ENCODE assay signal across 16 cellular contexts in genomic region chr17:9199474-9200196, GRCh38.
DNase-seq lines count a peak whose midpoint lies in the region; ATAC-seq, FAIRE-seq and TF ChIP-seq lines count a peak whose summit lies in the region.
"Had no signal": no experiment of that assay in that cellular context is flagged by ENCODE, and none has a peak within 500 bp of the region (broad histone marks: within the 10 kb centered on the region; RNA-seq: fewer than 3 reads in every experiment).

No MANE protein-coding gene starts in this region.

- intact Hi-C loops in heart left ventricle (cut with DNase I), result no loop called here

- no peaks in the 10 kb centered on the region for H3K79me2 ChIP-seq in osteoblast (ENCODE audit: insufficient read depth, low read length)
- H3K79me2 ChIP-seq: parathyroid adenoma had no signal

- 63 to 70% (median 68%) methylated on average over 6 of the region's 6 CpGs for WGBS in heart left ventricle, 4 donors

- H4K20me1 ChIP-seq in osteoblast (ENCODE audit: insufficient read depth, low read length), result no peaks in the 10 kb centered on the region

- no peak for TF ChIP-seq POLR2A in heart left ventricle (IDR thresholded peaks at IDR 0.05)

- no peaks in the 10 kb centered on the region for H3K36me3 ChIP-seq in heart left ventricle
- no peaks in the 10 kb centered on the region for H3K36me3 ChIP-seq in osteoblast (ENCODE audit: insufficient read depth, low read length)

- no peak overlapping the region for H3K4me2 ChIP-seq in osteoblast (ENCODE audit: insufficient read depth, low read length)

- DNase-seq in GM19239 (ENCODE audit: insufficient read length, low spot score) (no peak), NCI-H524 treated with DMSO at 0.1 percent for 48 hours (lab: John Stamatoyannopoulos, UW) (peak; percentile 2), heart left ventricle (peak in 2 of 5 donors; percentile 52 to 55), osteoblast (ENCODE audit: insufficient read length, low spot score, missing footprints) (peak; percentile 55), RCC 7860 (ENCODE audit: low spot score) (no peak)
- DNase-seq: activated T-cell treated with anti-CD3 and anti-CD28 coated beads, Interleukin-2, amount 50 U/mL, for 24 hours; C1 segment of cervical spinal cord; DMS153; erythroblast; NCI-H187 treated with DMSO at 0.1 percent for 48 hours; stimulated activated naive CD4-positive, alpha-beta T cell had no signal

- no peak overlapping the region for H3K27ac ChIP-seq in heart left ventricle
- no peak overlapping the region for H3K27ac ChIP-seq in osteoblast (ENCODE audit: low read depth, low read length)
- H3K27ac ChIP-seq: parathyroid adenoma, SK-N-MC had no signal

- ATAC-seq in heart left ventricle, result peak; percentile 76 to 93 (median 84)
- ATAC-seq in HG03432 (IDR thresholded peaks at IDR 0.05; ENCODE audit: unreplicated experiment), result no peak
- ATAC-seq in GM18511 (IDR thresholded peaks at IDR 0.05; ENCODE audit: unreplicated experiment), result no peak
- ATAC-seq: activated naive CD4-positive, alpha-beta T cell treated with anti-CD3 and anti-CD28 coated beads, Interleukin-2, amount 50 U/mL, for 72 hours had no signal

- H3K4me3 ChIP-seq in heart left ventricle (no peak overlapping the region), osteoblast (ENCODE audit: insufficient read depth, low read length) (no peak overlapping the region)
- H3K4me3 ChIP-seq: SK-N-MC had no signal

- H3K4me1 ChIP-seq in heart left ventricle, result peaks cover 0 to 7% (median 0%) of the 10 kb centered on the region in 12 donors
- no peaks in the 10 kb centered on the region for H3K4me1 ChIP-seq in osteoblast (ENCODE audit: insufficient read depth, low read length)
- H3K4me1 ChIP-seq: parathyroid adenoma had no signal

- H3K27me3 ChIP-seq in heart left ventricle, result no peaks in the 10 kb centered on the region
- no peaks in the 10 kb centered on the region for H3K27me3 ChIP-seq in osteoblast (ENCODE audit: insufficient read depth, low read length)

- FAIRE-seq in GM19239 (lab: Jason Lieb, UNC) (peak; percentile 82), RCC 7860 (lab: Jason Lieb, UNC) (no peak)

- H2AFZ ChIP-seq in osteoblast (ENCODE audit: low read length), result no peak overlapping the region
- H2AFZ ChIP-seq: parathyroid adenoma had no signal

- TF ChIP-seq CTCF in heart left ventricle (IDR thresholded peaks at IDR 0.05) (no peak), osteoblast (IDR thresholded peaks at IDR 0.05; ENCODE audit: extremely low read depth, low read depth, low read length) (no peak)

- H3K9me3 ChIP-seq in heart left ventricle (no peaks in the 10 kb centered on the region), osteoblast (ENCODE audit: low read depth, low read length) (no peaks in the 10 kb centered on the region)

Comparison
In these comparisons a context has a peak if more than half of its experiments do, and no peak if none do; other contexts are left out.
1. DNase-seq: peak in NCI-H524 treated with DMSO at 0.1 percent for 48 hours (single experiment) and osteoblast (single experiment); none in GM19239 (single experiment) and RCC 7860 (single experiment).
2. ATAC-seq: peak in heart left ventricle (4 of 4); none in HG03432 (single experiment) and GM18511 (single experiment).